ENCODE assay signal across 11 cellular contexts in genomic region chr3:45010718-45011355, GRCh38. TPM values are rescaled to one million over a fixed set of nuclear protein-coding genes. Genes with fewer than 3 reads are reported as not detected.
DNase-seq lines count a peak whose midpoint lies in the region; ATAC-seq and TF ChIP-seq lines count a peak whose summit lies in the region.
"Had no signal": no experiment of that assay in that cellular context is flagged by ENCODE, and none has a peak within 500 bp of the region (broad histone marks: within the 10 kb centered on the region; RNA-seq: fewer than 3 reads in every experiment).

No MANE protein-coding gene starts in this region.

- peak overlapping the region; percentile 75 for H3K4me3 Mint-ChIP-seq in HFFc6
- H3K4me3 Mint-ChIP-seq: stimulated activated naive B cell treated with anti-CD40 and anti-IgM and Interleukin-4, amounts not matched to agents 10 μg/mL and 1 μg/mL and 100 μg/mL, for 72 hours had no signal

- no peak for ATAC-seq in HG02588 (IDR thresholded peaks at IDR 0.05; ENCODE audit: unreplicated experiment)
- ATAC-seq in HG02759 (IDR thresholded peaks at IDR 0.05; ENCODE audit: unreplicated experiment), result no peak
- ATAC-seq: stimulated activated naive B cell treated with anti-CD40 and anti-IgM and Interleukin-4, amounts not matched to agents 10 μg/mL and 1 μg/mL and 100 μg/mL, for 72 hours had no signal

- peak overlapping the region; percentile 93 for H3K27ac Mint-ChIP-seq in HFFc6
- H3K27ac Mint-ChIP-seq: stimulated activated naive B cell treated with anti-CD40 and anti-IgM and Interleukin-4, amounts not matched to agents 10 μg/mL and 1 μg/mL and 100 μg/mL, for 72 hours had no signal

- H3K4me3 ChIP-seq in hepatocyte (no peak overlapping the region), subcutaneous abdominal adipose tissue (ENCODE audit: low read depth in 1 of 5, low read length in 5 of 5) (no peak overlapping the region)

- H3K27me3 ChIP-seq in hepatocyte (no peaks in the 10 kb centered on the region), subcutaneous abdominal adipose tissue (ENCODE audit: control insufficient read depth in 5 of 5, insufficient read depth in 4 of 5, low read length in 5 of 5) (no peaks in the 10 kb centered on the region)
- H3K27me3 ChIP-seq: neutrophil had no signal

- H3K36me3 Mint-ChIP-seq in HFFc6 (ENCODE audit: low read depth), result peaks cover 42% of the 10 kb centered on the region

- H3K9me2 ChIP-seq in hepatocyte (replicated peaks; ENCODE audit: insufficient read depth), result no peaks in the 10 kb centered on the region

- H3K4me2 ChIP-seq in hepatocyte, result peak overlapping the region; percentile 47
- H3K4me2 ChIP-seq: KMS-11 had no signal

- DNase-seq in HFFc6 (peak; percentile 92), astrocyte of the hippocampus (ENCODE audit: low read depth, low spot score) (peak; percentile 86), hepatocyte (ENCODE audit: low spot score) (no peak), NK-92 (lab: John Stamatoyannopoulos, UW; ENCODE audit: unreplicated experiment) (no peak)
- no peak for DNase-seq in activated effector memory CD4-positive, alpha-beta T cell treated with anti-CD3 and anti-CD28 coated beads, Interleukin-2, amount 50 U/mL, for 16 hours
- DNase-seq: stimulated activated naive B cell treated with anti-CD40 and anti-IgM and Interleukin-4, amounts not matched to agents 10 μg/mL and 1 μg/mL and 100 μg/mL, for 72 hours had no signal

- H2AFZ ChIP-seq in hepatocyte, result no peak overlapping the region

- H3K4me1 ChIP-seq in hepatocyte (ENCODE audit: insufficient read depth), result peaks cover 8% of the 10 kb centered on the region
- H3K4me1 ChIP-seq in subcutaneous abdominal adipose tissue (ENCODE audit: control insufficient read depth in 5 of 5, insufficient read depth in 5 of 5, low read length in 5 of 5), result peaks cover 14 to 36% (median 30%) of the 10 kb centered on the region in 5 donors

- H3K36me3 ChIP-seq in hepatocyte (replicated peaks; ENCODE audit: insufficient read depth, low read depth) (no peaks in the 10 kb centered on the region), subcutaneous abdominal adipose tissue (ENCODE audit: control insufficient read depth in 5 of 5, insufficient read depth in 5 of 5, low read length in 5 of 5) (peaks cover 0 to 23% (median 11%) of the 10 kb centered on the region in 5 donors)

- H3K27ac ChIP-seq in hepatocyte, result peak overlapping the region; percentile 75
- peak overlapping the region; percentile 80 for H3K27ac ChIP-seq in subcutaneous abdominal adipose tissue (ENCODE audit: low read depth, low read length)
- H3K27ac ChIP-seq: KMS-11, neutrophil had no signal

- no peaks in the 10 kb centered on the region for H4K20me1 ChIP-seq in hepatocyte (ENCODE audit: insufficient read depth, poor library complexity, severe bottlenecking)

- H3K27me3 Mint-ChIP-seq in HFFc6 (ENCODE audit: insufficient read depth), result peaks cover 2% of the 10 kb centered on the region; the same call in 1 of the 2 replicates
- H3K27me3 Mint-ChIP-seq: stimulated activated naive B cell treated with anti-CD40 and anti-IgM and Interleukin-4, amounts not matched to agents 10 μg/mL and 1 μg/mL and 100 μg/mL, for 72 hours had no signal

- 51% methylated on average over 3 of the region's 3 CpGs for WGBS in hepatocyte (ENCODE audit: low lambda C conversion rate, missing lambda C conversion rate)

- peak; percentile 13; the same call in 1 of the 2 replicates for TF ChIP-seq CTCF in HFFc6 (IDR thresholded peaks at IDR 0.05)
- no peak for TF ChIP-seq CTCF in hepatocyte (IDR thresholded peaks at IDR 0.05; ENCODE audit: poor library complexity)

- no peaks in the 10 kb centered on the region for H3K9me3 Mint-ChIP-seq in HFFc6
- H3K9me3 Mint-ChIP-seq: stimulated activated naive B cell treated with anti-CD40 and anti-IgM and Interleukin-4, amounts not matched to agents 10 μg/mL and 1 μg/mL and 100 μg/mL, for 72 hours had no signal

- no peaks in the 10 kb centered on the region for H3K9me3 ChIP-seq in hepatocyte (ENCODE audit: low read depth)
- no peaks in the 10 kb centered on the region for H3K9me3 ChIP-seq in subcutaneous abdominal adipose tissue (ENCODE audit: control insufficient read depth in 5 of 5, low read length in 5 of 5)
- H3K9me3 ChIP-seq: neutrophil had no signal

- H3K4me1 Mint-ChIP-seq in HFFc6 (ENCODE audit: low read depth), result peaks cover 66% of the 10 kb centered on the region

- peak overlapping the region in 3 of 5 donors; percentile 13 to 53 (median 36) for H3K9ac ChIP-seq in subcutaneous abdominal adipose tissue (ENCODE audit: low read length in 5 of 5)
- H3K9ac ChIP-seq: KMS-11 had no signal

- H3K79me2 ChIP-seq in hepatocyte, result no peaks in the 10 kb centered on the region

RNA-seq across cellular contexts. Expression of gene CLEC3B, which starts 15.3 kb away (rescaled TPM):
- 1 to 10 TPM in 5 of 6 experiments, under 1 TPM in 1; 1.00 to 1.9 (median 1.2) TPM for total RNA-seq in HFFc6 (2021; fragmentation: NEBNext Ultra II Directional; extraction: Animal tissue kit (Norgen Biotek cat#: 25700))
- total RNA-seq in hepatocyte, result 0.64 and 1.3 TPM in 2 replicates
- 1.7 and 2.6 TPM in 2 replicates for polyA plus RNA-seq in hepatocyte

RNA-seq across cellular contexts. Expression of gene EXOSC7, which starts 34.8 kb away (rescaled TPM):
- 10 to 100 TPM; 41.0 to 54.1 (median 47.9) TPM for total RNA-seq in HFFc6 (2021; fragmentation: NEBNext Ultra II Directional; extraction: Animal tissue kit (Norgen Biotek cat#: 25700))
- 46.7 and 53.3 TPM in 2 replicates for total RNA-seq in hepatocyte
- 55.8 and 61.3 TPM in 2 replicates for polyA plus RNA-seq in hepatocyte

RNA-seq across cellular contexts. Expression of gene ZDHHC3, which starts 34.9 kb away (rescaled TPM):
- total RNA-seq in HFFc6 (2021; fragmentation: NEBNext Ultra II Directional; extraction: Animal tissue kit (Norgen Biotek cat#: 25700)), result 10 to 100 TPM; 55.5 to 74.7 (median 64.4) TPM
- 60.3 and 71.2 TPM in 2 replicates for total RNA-seq in hepatocyte
- 59.5 and 62.0 TPM in 2 replicates for polyA plus RNA-seq in hepatocyte

Comparison
In these comparisons a context has a peak if more than half of its experiments do, and no peak if none do; other contexts are left out.
1. DNase-seq: peak in HFFc6 (single experiment) and astrocyte of the hippocampus (single experiment); none in hepatocyte (single experiment), activated effector memory CD4-positive, alpha-beta T cell treated with anti-CD3 and anti-CD28 coated beads, Interleukin-2, amount 50 U/mL, for 16 hours (single experiment) and NK-92 (single experiment).